ENCODE assay signal across 8 cellular contexts in genomic region chr10:110567201-110568054, GRCh38. TPM values are rescaled to one million over a fixed set of nuclear protein-coding genes. Genes with fewer than 3 reads are reported as not detected.
DNase-seq lines count a peak whose midpoint lies in the region; ATAC-seq and TF ChIP-seq lines count a peak whose summit lies in the region.

Gene SMC3, plus strand, starts transcription at chr10:110567695. Its CDS starts 122 bp downstream, at chr10:110567817.

- CTCF ChIA-PET in activated CD4-positive, alpha-beta memory T cell treated with anti-CD3 and anti-CD28 coated beads, Interleukin-2, amount 10 ng/mL, durations not matched to agents 7 days and 5 days (lab: Charles Lee), result interaction anchor here (0.8 to 2.6 kb wide), 5 partner anchors 21 to 264 kb away, joined by 3 to 20 read pairs (median 5); partner anchors contain the start of gene SMNDC1

- peaks cover 36% of the 10 kb centered on the region for H3K4me1 Mint-ChIP-seq in CD14-positive monocyte
- H3K4me1 Mint-ChIP-seq in activated CD4-positive, alpha-beta memory T cell treated with anti-CD3 and anti-CD28 coated beads, Interleukin-2, amount 10 ng/mL, durations not matched to agents 7 days and 5 days, result peaks cover 38% of the 10 kb centered on the region

- peaks cover 0 to 5% (median 3%) of the 10 kb centered on the region in 3 donors for H3K27me3 Mint-ChIP-seq in CD14-positive monocyte (ENCODE audit: low read depth in 3 of 3)
- peaks cover 1% of the 10 kb centered on the region for H3K27me3 Mint-ChIP-seq in activated CD4-positive, alpha-beta memory T cell treated with anti-CD3 and anti-CD28 coated beads, Interleukin-2, amount 10 ng/mL, durations not matched to agents 7 days and 5 days

- H3K27ac Mint-ChIP-seq in CD14-positive monocyte, result peak within 1 kb of the TSS; percentile 91 to 98 (median 97)
- H3K27ac Mint-ChIP-seq in activated CD4-positive, alpha-beta memory T cell treated with anti-CD3 and anti-CD28 coated beads, Interleukin-2, amount 10 ng/mL, durations not matched to agents 7 days and 5 days, result peak within 1 kb of the TSS; percentile 95

- H3K4me3 ChIP-seq in duodenal mucosa (ENCODE audit: low read depth in 1 of 2, low read length in 2 of 2) (peak within 1 kb of the TSS; percentile 79 to 92), right lobe of liver (peak within 1 kb of the TSS; percentile 71 to 92 (median 73))

- intact Hi-C loops in CD14-positive monocyte (cut with micrococcal nuclease), result loop anchor here (5.0 to 10.0 kb wide), 2 partner anchors 260 to 263 kb away; partner anchors contain the start of gene SMNDC1 (in 1 of the 2)
- intact Hi-C loops in right lobe of liver (cut with DNase I), result no loop called here

- peaks cover 0 to 3% (median 0%) of the 10 kb centered on the region in 7 donors for H3K9me3 Mint-ChIP-seq in CD14-positive monocyte
- no peaks in the 10 kb centered on the region for H3K9me3 Mint-ChIP-seq in activated CD4-positive, alpha-beta memory T cell treated with anti-CD3 and anti-CD28 coated beads, Interleukin-2, amount 10 ng/mL, durations not matched to agents 7 days and 5 days

- H3K9me3 ChIP-seq in duodenal mucosa (ENCODE audit: control insufficient read depth in 1 of 2, low read length in 2 of 2) (no peaks in the 10 kb centered on the region), right lobe of liver (no peaks in the 10 kb centered on the region)

- H3K27ac ChIP-seq in duodenal mucosa (ENCODE audit: low read depth, low read length), result peak within 1 kb of the TSS; percentile 82
- peak within 1 kb of the TSS; percentile 86 to 92 (median 91) for H3K27ac ChIP-seq in right lobe of liver

- ATAC-seq in GM19397 (IDR thresholded peaks at IDR 0.05; ENCODE audit: unreplicated experiment) (peak; percentile 87), HG03571 (IDR thresholded peaks at IDR 0.05; ENCODE audit: unreplicated experiment) (peak; percentile 93), right lobe of liver (peak; percentile 93 to 95 (median 94))

- no peak for TF ChIP-seq CTCF in CD14-positive monocyte (IDR thresholded peaks at IDR 0.05)
- TF ChIP-seq CTCF in right lobe of liver (IDR thresholded peaks at IDR 0.05), result no peak

- POLR2A ChIA-PET in activated CD4-positive, alpha-beta memory T cell treated with anti-CD3 and anti-CD28 coated beads, Interleukin-2, amount 10 ng/mL, durations not matched to agents 7 days and 5 days (lab: Charles Lee), result interaction anchor here (0.7 to 6.1 kb wide), 29 partner anchors 9 to 346 kb away, joined by 3 to 51 read pairs (median 4); partner anchors contain the start of genes RBM20 and SMNDC1

- TF ChIP-seq POLR2A in right lobe of liver (IDR thresholded peaks at IDR 0.05), result no peak

- H3K27me3 ChIP-seq in duodenal mucosa (ENCODE audit: control insufficient read depth in 1 of 2, insufficient read depth in 2 of 2, low read length in 2 of 2) (peaks cover 0 to 10% of the 10 kb centered on the region in 2 donors), right lobe of liver (no peaks in the 10 kb centered on the region)

- peak within 1 kb of the TSS; percentile 80 to 85 for H3K9ac ChIP-seq in duodenal mucosa (ENCODE audit: low read depth in 1 of 2, low read length in 2 of 2)

- peaks cover 21 to 22% of the 10 kb centered on the region in 2 donors for H3K4me1 ChIP-seq in duodenal mucosa (ENCODE audit: control insufficient read depth in 1 of 2, insufficient read depth in 2 of 2, low read length in 2 of 2)
- peaks cover 0 to 18% (median 0%) of the 10 kb centered on the region in 4 donors for H3K4me1 ChIP-seq in right lobe of liver

- no peaks in the 10 kb centered on the region for H3K36me3 ChIP-seq in duodenal mucosa (ENCODE audit: control insufficient read depth in 1 of 2, insufficient read depth in 2 of 2, low read length in 2 of 2)
- H3K36me3 ChIP-seq in right lobe of liver, result no peaks in the 10 kb centered on the region

- H3K4me3 Mint-ChIP-seq in CD14-positive monocyte, result peak within 1 kb of the TSS; percentile 91 to 98
- H3K4me3 Mint-ChIP-seq in activated CD4-positive, alpha-beta memory T cell treated with anti-CD3 and anti-CD28 coated beads, Interleukin-2, amount 10 ng/mL, durations not matched to agents 7 days and 5 days, result peak within 1 kb of the TSS; percentile 95

- DNase-seq in CD14-positive monocyte (ENCODE audit: low spot score), result peak; percentile 86
- peak; percentile 97 for DNase-seq in NCI-H82 (lab: John Stamatoyannopoulos, UW)
- DNase-seq in activated CD4-positive, alpha-beta memory T cell treated with anti-CD3 and anti-CD28 coated beads, Interleukin-2, amount 10 ng/mL, durations not matched to agents 7 days and 5 days, result peak; percentile 92
- peak; percentile 91 to 95 (median 95) for DNase-seq in right lobe of liver
- peak; percentile 86 to 88 for DNase-seq in stimulated activated CD4-positive, alpha-beta T cell treated with anti-CD3 and anti-CD28 coated beads, Interleukin-4, amount 100 ng/mL, for 4 hours

- peaks cover 9 to 10% of the 10 kb centered on the region in 2 donors for H3K36me3 Mint-ChIP-seq in CD14-positive monocyte
- peaks cover 28% of the 10 kb centered on the region for H3K36me3 Mint-ChIP-seq in activated CD4-positive, alpha-beta memory T cell treated with anti-CD3 and anti-CD28 coated beads, Interleukin-2, amount 10 ng/mL, durations not matched to agents 7 days and 5 days (ENCODE audit: low read depth)

- 0% methylated on average over 17 of the region's 64 CpGs for WGBS in right lobe of liver (ENCODE audit: insufficient coverage, low coverage, low lambda C conversion rate, missing lambda C conversion rate)

RNA-seq across cellular contexts. Expression of gene SMC3, which starts in this region (rescaled TPM):
- polyA plus RNA-seq in CD14-positive monocyte, result 10 to 100 TPM; 21.1 to 33.9 TPM
- 10 to 100 TPM; 81.0 to 83.0 TPM for total RNA-seq in activated CD4-positive, alpha-beta memory T cell treated with anti-CD3 and anti-CD28 coated beads, Interleukin-2, amount 10 ng/mL, durations not matched to agents 7 days and 5 days
- 10 to 100 TPM in 5 of 6 experiments, 1 to 10 TPM in 1; 9.9 to 14.0 (median 11.9) TPM for total RNA-seq in right lobe of liver

Comparison
In these comparisons a context has a peak if more than half of its experiments do, and no peak if none do; other contexts are left out.
1. Peak in every context shown above with its lines: DNase-seq, ATAC-seq, H3K4me3 ChIP-seq and H3K27ac ChIP-seq.
2. RNA of gene SMC3 (total RNA-seq): 81.0 to 83.0 TPM in activated CD4-positive, alpha-beta memory T cell treated with anti-CD3 and anti-CD28 coated beads, Interleukin-2, amount 10 ng/mL, durations not matched to agents 7 days and 5 days; 9.9 to 14.0 TPM in right lobe of liver; every median in the first group is over 4 times any median in the second.
3. intact Hi-C loops: an anchor here in CD14-positive monocyte (5.0 to 10.0 kb wide); none called in right lobe of liver.